28 cellular contexts compared by ENCODE assay signal in genomic region chr10:61959814-61960213, GRCh38. TPM values are rescaled to one million over a fixed set of nuclear protein-coding genes. Genes with fewer than 3 reads are reported as not detected.
A peak's percentile ranks its signal among the peaks of the same experiment; 100 is the strongest.
DNase-seq lines count a peak whose midpoint lies in the region; ATAC-seq and TF ChIP-seq lines count a peak whose summit lies in the region.
"Had no signal": no experiment of that assay in that cellular context is flagged by ENCODE, and none has a peak within 500 bp of the region (broad histone marks: within the 10 kb centered on the region; RNA-seq: fewer than 3 reads in every experiment).

No MANE protein-coding gene starts in this region.

- H3K27me3 Mint-ChIP-seq in stimulated activated naive CD8-positive, alpha-beta T cell treated with anti-CD3 and anti-CD28 coated beads, Interleukin-15, Interleukin-2, amounts not matched to agents 100 ng/mL and 50 ng/mL, for 24 hours: no peaks in the 10 kb centered on the region
- H3K27me3 Mint-ChIP-seq in stimulated activated naive CD8-positive, alpha-beta T cell treated with anti-CD3 and anti-CD28 coated beads, Interleukin-15, amount 100 ng/mL, for 72 hours: no peaks in the 10 kb centered on the region

- H3K27ac Mint-ChIP-seq in stimulated activated naive CD8-positive, alpha-beta T cell treated with anti-CD3 and anti-CD28 coated beads, Interleukin-15, Interleukin-2, amounts not matched to agents 100 ng/mL and 50 ng/mL, for 24 hours: no peak overlapping the region
- H3K27ac Mint-ChIP-seq in stimulated activated naive CD8-positive, alpha-beta T cell treated with anti-CD3 and anti-CD28 coated beads, Interleukin-15, amount 100 ng/mL, for 72 hours: peak overlapping the region in 1 of 2 donors; percentile 53
- H3K27ac Mint-ChIP-seq: CD8-positive, alpha-beta T cell; GM23338 had no signal

- H3K27ac ChIP-seq in KOPT-K1 (ENCODE audit: low read depth, low read length, poor library complexity, severe bottlenecking) (peak overlapping the region; percentile 66), ascending aorta (peak overlapping the region; percentile 2 to 4), brain microvascular endothelial cell (no peak overlapping the region)
- H3K27ac ChIP-seq: cardiac muscle cell, esophagus muscularis mucosa, gastroesophageal sphincter, suprapubic skin, vagina had no signal

- peaks cover 66% of the 10 kb centered on the region for H3K36me3 Mint-ChIP-seq in stimulated activated naive CD8-positive, alpha-beta T cell treated with anti-CD3 and anti-CD28 coated beads, Interleukin-15, Interleukin-2, amounts not matched to agents 100 ng/mL and 50 ng/mL, for 24 hours (ENCODE audit: low read depth)

- H3K27me3 ChIP-seq in ascending aorta (no peaks in the 10 kb centered on the region), brain microvascular endothelial cell (replicated peaks) (no peaks in the 10 kb centered on the region)
- H3K27me3 ChIP-seq: cardiac muscle cell, esophagus muscularis mucosa, gastroesophageal sphincter, suprapubic skin, vagina had no signal

- H3K9me3 Mint-ChIP-seq in stimulated activated naive CD8-positive, alpha-beta T cell treated with anti-CD3 and anti-CD28 coated beads, Interleukin-15, Interleukin-2, amounts not matched to agents 100 ng/mL and 50 ng/mL, for 24 hours: no peaks in the 10 kb centered on the region
- H3K9me3 Mint-ChIP-seq in stimulated activated naive CD8-positive, alpha-beta T cell treated with anti-CD3 and anti-CD28 coated beads, Interleukin-15, amount 100 ng/mL, for 72 hours: no peaks in the 10 kb centered on the region
- H3K9me3 Mint-ChIP-seq: CD8-positive, alpha-beta T cell; GM23338; immature natural killer cell had no signal

- H3K4me1 Mint-ChIP-seq in stimulated activated naive CD8-positive, alpha-beta T cell treated with anti-CD3 and anti-CD28 coated beads, Interleukin-15, Interleukin-2, amounts not matched to agents 100 ng/mL and 50 ng/mL, for 24 hours (ENCODE audit: low read depth): peaks cover 87% of the 10 kb centered on the region
- peaks cover 82% of the 10 kb centered on the region for H3K4me1 Mint-ChIP-seq in stimulated activated naive CD8-positive, alpha-beta T cell treated with anti-CD3 and anti-CD28 coated beads, Interleukin-15, amount 100 ng/mL, for 72 hours

- peak overlapping the region; percentile 10 for H3K4me3 Mint-ChIP-seq in stimulated activated naive CD8-positive, alpha-beta T cell treated with anti-CD3 and anti-CD28 coated beads, Interleukin-15, Interleukin-2, amounts not matched to agents 100 ng/mL and 50 ng/mL, for 24 hours
- no peak overlapping the region for H3K4me3 Mint-ChIP-seq in stimulated activated naive CD8-positive, alpha-beta T cell treated with anti-CD3 and anti-CD28 coated beads, Interleukin-15, amount 100 ng/mL, for 72 hours
- H3K4me3 Mint-ChIP-seq: CD8-positive, alpha-beta T cell; GM23338; immature natural killer cell had no signal

- H3K36me3 ChIP-seq in KOPT-K1 (ENCODE audit: insufficient read depth, low read length) (peaks cover 46% of the 10 kb centered on the region), ascending aorta (no peaks in the 10 kb centered on the region), brain microvascular endothelial cell (replicated peaks) (no peaks in the 10 kb centered on the region)
- H3K36me3 ChIP-seq: cardiac muscle cell, esophagus muscularis mucosa, gastroesophageal sphincter, suprapubic skin, vagina had no signal

- TF ChIP-seq CTCF in ascending aorta (IDR thresholded peaks at IDR 0.05) (no peak), brain microvascular endothelial cell (IDR thresholded peaks at IDR 0.05; ENCODE audit: low read depth, low read length, missing control alignments) (no peak)

- in situ Hi-C loops in brain microvascular endothelial cell (cut with HindIII; ENCODE audit: low pct_ligation_motif_present, low sequenced_read_pairs): no loop called here

- H3K4me3 ChIP-seq in ascending aorta (no peak overlapping the region), brain microvascular endothelial cell (ENCODE audit: low read depth, low read length) (no peak overlapping the region)
- H3K4me3 ChIP-seq: cardiac muscle cell, esophagus muscularis mucosa, gastroesophageal sphincter, GM23338, suprapubic skin, vagina had no signal

- intact Hi-C loops in ascending aorta (cut with DNase I): no loop called here

- DNase-seq in stimulated activated naive CD8-positive, alpha-beta T cell treated with anti-CD3 and anti-CD28 coated beads, Interleukin-15, amount 100 ng/mL, for 72 hours: no peak
- DNase-seq in ascending aorta (ENCODE audit: low spot score in 2 of 2): no peak
- no peak for DNase-seq in anterior cingulate cortex (lab: John Stamatoyannopoulos, UW)
- no peak for DNase-seq in brain microvascular endothelial cell
- DNase-seq: activated CD4-positive, alpha-beta T cell treated with anti-CD3 and anti-CD28 coated beads for 4 hours; activated CD8-positive, alpha-beta memory T cell treated with anti-CD3 and anti-CD28 coated beads, Interleukin-2, amount 50 U/mL, for 48 hours; activated gamma-delta T cell treated with Interleukin-2 at 50 U/mL for 16 hours; amygdala; CD8-positive, alpha-beta T cell; cortex of kidney; hippocampal formation; immature natural killer cell; KG1; mesendoderm; NCI-H1436 treated with DMSO at 0.1 percent for 48 hours; nucleus accumbens; SHP77 treated with DMSO at 0.1 percent for 48 hours; small intestine; stimulated activated CD4-positive, alpha-beta T cell treated with anti-CD3 and anti-CD28 coated beads, Interleukin-1b, Interleukin-23, amount 100 ng/mL, for 48 hours had no signal

- H3K4me1 ChIP-seq in ascending aorta: peaks cover 3 to 22% of the 10 kb centered on the region in 2 donors
- H3K4me1 ChIP-seq: suprapubic skin, vagina had no signal

- ATAC-seq in stimulated activated naive CD8-positive, alpha-beta T cell treated with anti-CD3 and anti-CD28 coated beads, Interleukin-15, amount 100 ng/mL, for 72 hours: no peak
- ATAC-seq in HG02885 (IDR thresholded peaks at IDR 0.05; ENCODE audit: poor library complexity, unreplicated experiment): no peak
- ATAC-seq: CD8-positive, alpha-beta T cell; gastroesophageal sphincter; GM23338 had no signal

- H3K9me3 ChIP-seq in KOPT-K1 (ENCODE audit: insufficient read depth, low read length, poor library complexity, severe bottlenecking): no peaks in the 10 kb centered on the region
- H3K9me3 ChIP-seq in ascending aorta: no peaks in the 10 kb centered on the region
- H3K9me3 ChIP-seq: esophagus muscularis mucosa, gastroesophageal sphincter, suprapubic skin, vagina had no signal

RNA-seq across cellular contexts. Expression of gene ARID5B, which starts 58.3 kb away (rescaled TPM):
- 92.5 TPM for total RNA-seq in ascending aorta
